Comparison of ENCODE assay signal across 10 cellular contexts in genomic region chr10:16965740-16966447, GRCh38.
DNase-seq lines count a peak whose midpoint lies in the region; ATAC-seq and TF ChIP-seq lines count a peak whose summit lies in the region.
"Had no signal": no experiment of that assay in that cellular context is flagged by ENCODE, and none has a peak within 500 bp of the region (broad histone marks: within the 10 kb centered on the region; RNA-seq: fewer than 3 reads in every experiment).

No MANE protein-coding gene starts in this region.

- H3K4me3 ChIP-seq in MG63, result no peak overlapping the region

- ATAC-seq in GM18519 (IDR thresholded peaks at IDR 0.05; ENCODE audit: low FRiP score, unreplicated experiment), result no peak
- no peak for ATAC-seq in esophagus mucosa

- H3K27me3 Mint-ChIP-seq in endothelial cell (ENCODE audit: unreplicated experiment), result peaks cover 9% of the 10 kb centered on the region
- H3K27me3 Mint-ChIP-seq: activated naive CD8-positive, alpha-beta T cell treated with anti-CD3 and anti-CD28 coated beads, Interleukin-2, amount 10 ng/mL, durations not matched to agents 7 days and 5 days had no signal

- no peaks in the 10 kb centered on the region for H3K9me3 ChIP-seq in MG63
- H3K9me3 ChIP-seq: Caco-2 had no signal

- DNase-seq in AG08396 (ENCODE audit: low spot score), result peak; percentile 80
- DNase-seq in MG63, result peak; percentile 88
- DNase-seq in endothelial cell (ENCODE audit: low spot score), result no peak
- peak; percentile 98 for DNase-seq in myocyte (ENCODE audit: low read depth)
- DNase-seq in stimulated activated CD4-positive, alpha-beta T cell treated with anti-CD3 and anti-CD28 coated beads, Interleukin-4, amount 100 ng/mL, for 24 hours, result no peak
- DNase-seq in cerebellar nuclear complex (lab: John Stamatoyannopoulos, UW), result no peak
- DNase-seq: activated naive CD8-positive, alpha-beta T cell treated with anti-CD3 and anti-CD28 coated beads, Interleukin-2, amount 10 ng/mL, durations not matched to agents 7 days and 5 days; Caco-2 had no signal

- H3K27me3 ChIP-seq in MG63, result no peaks in the 10 kb centered on the region

- peak overlapping the region; percentile 85 for H3K27ac Mint-ChIP-seq in endothelial cell (ENCODE audit: unreplicated experiment)
- H3K27ac Mint-ChIP-seq: activated naive CD8-positive, alpha-beta T cell treated with anti-CD3 and anti-CD28 coated beads, Interleukin-2, amount 10 ng/mL, durations not matched to agents 7 days and 5 days had no signal

- H3K9me3 Mint-ChIP-seq in endothelial cell (ENCODE audit: unreplicated experiment), result no peaks in the 10 kb centered on the region
- H3K9me3 Mint-ChIP-seq: activated naive CD8-positive, alpha-beta T cell treated with anti-CD3 and anti-CD28 coated beads, Interleukin-2, amount 10 ng/mL, durations not matched to agents 7 days and 5 days had no signal

- H3K36me3 ChIP-seq in MG63, result no peaks in the 10 kb centered on the region

- no peak overlapping the region for H3K4me3 Mint-ChIP-seq in endothelial cell (ENCODE audit: unreplicated experiment)
- H3K4me3 Mint-ChIP-seq: activated naive CD8-positive, alpha-beta T cell treated with anti-CD3 and anti-CD28 coated beads, Interleukin-2, amount 10 ng/mL, durations not matched to agents 7 days and 5 days had no signal

- TF ChIP-seq CTCF in endothelial cell (IDR thresholded peaks at IDR 0.05; ENCODE audit: unreplicated experiment), result no peak

- peaks cover 4% of the 10 kb centered on the region for H3K36me3 Mint-ChIP-seq in endothelial cell (ENCODE audit: low read depth, unreplicated experiment)
- H3K36me3 Mint-ChIP-seq: activated naive CD8-positive, alpha-beta T cell treated with anti-CD3 and anti-CD28 coated beads, Interleukin-2, amount 10 ng/mL, durations not matched to agents 7 days and 5 days had no signal

- peaks cover 45% of the 10 kb centered on the region for H3K4me1 Mint-ChIP-seq in endothelial cell (ENCODE audit: unreplicated experiment)

Comparison
In these comparisons a context has a peak if more than half of its experiments do, and no peak if none do; other contexts are left out.
1. DNase-seq: peak in AG08396 (single experiment), MG63 (single experiment) and myocyte (single experiment); none in endothelial cell (single experiment), stimulated activated CD4-positive, alpha-beta T cell treated with anti-CD3 and anti-CD28 coated beads, Interleukin-4, amount 100 ng/mL, for 24 hours (single experiment) and cerebellar nuclear complex (0 of 2).